In genomic region chr4:93203708-93204107, GRCh38 we compare ENCODE assay signal across 16 cellular contexts.
A peak's percentile ranks its signal among the peaks of the same experiment; 100 is the strongest.
DNase-seq lines count a peak whose midpoint lies in the region; ATAC-seq lines count a peak whose summit lies in the region.
"Had no signal": no experiment of that assay in that cellular context is flagged by ENCODE, and none has a peak within 500 bp of the region (broad histone marks: within the 10 kb centered on the region; RNA-seq: fewer than 3 reads in every experiment).

No MANE protein-coding gene starts in this region.

- no peaks in the 10 kb centered on the region for H3K27me3 Mint-ChIP-seq in stimulated activated memory B cell treated with anti-CD40 and anti-IgM and Interleukin-4, amounts not matched to agents 10 μg/mL and 1 μg/mL and 100 μg/mL, for 72 hours
- H3K27me3 Mint-ChIP-seq: natural killer cell treated with Interleukin-12 subunit alpha and Interleukin-12 subunit beta and Interleukin-15 and Interleukin-18, amount 100 ng/mL, for 72 hours had no signal

- no peak overlapping the region for H3K4me3 Mint-ChIP-seq in stimulated activated memory B cell treated with anti-CD40 and anti-IgM and Interleukin-4, amounts not matched to agents 10 μg/mL and 1 μg/mL and 100 μg/mL, for 72 hours
- H3K4me3 Mint-ChIP-seq: activated T-cell treated with anti-CD3 and anti-CD28 coated beads, Interleukin-2, amount 50 U/mL, for 72 hours; natural killer cell treated with Interleukin-12 subunit alpha and Interleukin-12 subunit beta and Interleukin-15 and Interleukin-18, amount 100 ng/mL, for 72 hours had no signal

- DNase-seq in HT1080 (ENCODE audit: low read depth) (peak; percentile 70), UCSD-AML1 (lab: John Stamatoyannopoulos, UW; ENCODE audit: unreplicated experiment) (peak; percentile 4), islet precursor cell (peak; percentile 73), inferior parietal cortex (ENCODE audit: extremely low spot score) (no peak)
- no peak for DNase-seq in activated CD4-positive, alpha-beta T cell treated with anti-CD3 and anti-CD28 coated beads for 48 hours
- DNase-seq: activated CD4-positive, alpha-beta T cell treated with anti-CD3 and anti-CD28 coated beads, Interleukin-2, amount 50 U/mL, for 4 hours; activated T-cell treated with anti-CD3 and anti-CD28 coated beads, Interleukin-2, amount 50 U/mL, for 72 hours; amniotic stem cell; cortex of kidney; Karpas-422; NCI-H1930; NCI-H748 treated with DMSO at 0.1 percent for 48 hours; SHP77 had no signal

- no peaks in the 10 kb centered on the region for H3K36me3 Mint-ChIP-seq in stimulated activated memory B cell treated with anti-CD40 and anti-IgM and Interleukin-4, amounts not matched to agents 10 μg/mL and 1 μg/mL and 100 μg/mL, for 72 hours
- H3K36me3 Mint-ChIP-seq: natural killer cell treated with Interleukin-12 subunit alpha and Interleukin-12 subunit beta and Interleukin-15 and Interleukin-18, amount 100 ng/mL, for 72 hours had no signal

- H3K27ac Mint-ChIP-seq in stimulated activated memory B cell treated with anti-CD40 and anti-IgM and Interleukin-4, amounts not matched to agents 10 μg/mL and 1 μg/mL and 100 μg/mL, for 72 hours: no peak overlapping the region
- H3K27ac Mint-ChIP-seq: activated T-cell treated with anti-CD3 and anti-CD28 coated beads, Interleukin-2, amount 50 U/mL, for 72 hours; natural killer cell treated with Interleukin-12 subunit alpha and Interleukin-12 subunit beta and Interleukin-15 and Interleukin-18, amount 100 ng/mL, for 72 hours had no signal

- no peaks in the 10 kb centered on the region for H3K9me3 Mint-ChIP-seq in stimulated activated memory B cell treated with anti-CD40 and anti-IgM and Interleukin-4, amounts not matched to agents 10 μg/mL and 1 μg/mL and 100 μg/mL, for 72 hours

- peak; percentile 57 for ATAC-seq in GM18868 (IDR thresholded peaks at IDR 0.05; ENCODE audit: unreplicated experiment)
- no peak for ATAC-seq in stimulated activated memory B cell treated with anti-CD40 and anti-IgM and Interleukin-4, amounts not matched to agents 10 μg/mL and 1 μg/mL and 100 μg/mL, for 72 hours
- ATAC-seq: activated T-cell treated with anti-CD3 and anti-CD28 coated beads, Interleukin-2, amount 50 U/mL, for 72 hours; natural killer cell treated with Interleukin-12 subunit alpha and Interleukin-12 subunit beta and Interleukin-15 and Interleukin-18, amount 100 ng/mL, for 72 hours had no signal

- no peaks in the 10 kb centered on the region for H3K4me1 Mint-ChIP-seq in stimulated activated memory B cell treated with anti-CD40 and anti-IgM and Interleukin-4, amounts not matched to agents 10 μg/mL and 1 μg/mL and 100 μg/mL, for 72 hours

Comparison
In these comparisons a context has a peak if more than half of its experiments do, and no peak if none do; other contexts are left out.
1. DNase-seq: peak in HT1080 (single experiment), UCSD-AML1 (single experiment) and islet precursor cell (single experiment); none in activated CD4-positive, alpha-beta T cell treated with anti-CD3 and anti-CD28 coated beads for 48 hours (single experiment) and inferior parietal cortex (single experiment).